12 cellular contexts compared by ENCODE assay signal in the genomic region with DNA sequence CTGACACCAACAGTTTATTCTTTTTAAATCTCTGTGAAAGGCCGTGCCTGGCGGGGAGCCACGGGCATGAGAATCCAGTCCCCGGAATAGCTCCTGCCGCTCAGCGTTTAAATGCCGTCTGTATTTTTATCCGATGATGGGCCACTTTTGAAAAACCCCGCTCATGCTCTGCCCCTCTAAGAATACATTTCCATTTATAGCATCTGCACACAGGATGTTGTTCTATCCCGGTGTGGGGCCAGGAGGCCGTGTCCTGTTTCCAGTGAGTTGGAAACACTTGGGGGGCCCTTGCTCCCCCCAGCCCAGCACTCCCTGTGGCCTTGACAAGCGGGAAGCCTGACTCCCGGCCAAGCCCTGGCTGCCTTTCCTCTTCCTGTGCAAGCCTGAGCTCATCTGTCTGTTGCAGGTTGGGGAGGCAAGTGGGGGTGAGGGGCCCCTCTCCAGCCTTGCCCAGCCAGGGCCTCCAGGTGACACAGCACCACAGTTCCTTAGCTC. TPM values are rescaled to one million over a fixed set of nuclear protein-coding genes. Genes with fewer than 3 reads are reported as not detected.
DNase-seq lines count a peak whose midpoint lies in the region; ATAC-seq and TF ChIP-seq lines count a peak whose summit lies in the region.
"Had no signal": no experiment of that assay in that cellular context is flagged by ENCODE, and none has a peak within 500 bp of the region (broad histone marks: within the 10 kb centered on the region; RNA-seq: fewer than 3 reads in every experiment).

No MANE protein-coding gene starts in this region.

- H3K23ac ChIP-seq in H9 (ENCODE audit: insufficient read length, low read depth, low read length) = no peak overlapping the region

- H3K27ac Mint-ChIP-seq in H9 = peak overlapping the region; percentile 42 to 72 (median 59); a peak in 5 of 7 replicates
- H3K27ac Mint-ChIP-seq in CD8-positive, alpha-beta T cell = no peak overlapping the region

- H3K9ac ChIP-seq in H9 (ENCODE audit: extremely low read depth, insufficient read length, low read length) (no peak overlapping the region), skeletal muscle tissue (ENCODE audit: low read depth in 1 of 3, low read length in 3 of 3) (peak overlapping the region; percentile 75 to 85 (median 85))

- H4K8ac ChIP-seq in H9 (replicated peaks; ENCODE audit: insufficient read length, low read depth, low read length) = no peak overlapping the region

- peak overlapping the region in 1 of 2 experiments; percentile 40; a peak in 2 of 5 replicates for H3K4me3 Mint-ChIP-seq in H9
- no peak overlapping the region for H3K4me3 Mint-ChIP-seq in activated T-cell treated with anti-CD3 and anti-CD28 coated beads, Interleukin-2, amount 50 U/mL, for 4 hours
- H3K4me3 Mint-ChIP-seq in CD8-positive, alpha-beta T cell = no peak overlapping the region
- H3K4me3 Mint-ChIP-seq: naive thymus-derived CD8-positive, alpha-beta T cell had no signal

- no peaks in the 10 kb centered on the region for H3K9me3 Mint-ChIP-seq in H9
- H3K9me3 Mint-ChIP-seq in activated T-cell treated with anti-CD3 and anti-CD28 coated beads, Interleukin-2, amount 50 U/mL, for 4 hours = no peaks in the 10 kb centered on the region
- no peaks in the 10 kb centered on the region for H3K9me3 Mint-ChIP-seq in CD8-positive, alpha-beta T cell
- H3K9me3 Mint-ChIP-seq: naive thymus-derived CD8-positive, alpha-beta T cell had no signal

- H3K36me3 Mint-ChIP-seq in H9 (ENCODE audit: insufficient read depth in 1 of 3, low read depth in 3 of 3) = peaks cover 0 to 2% (median 0%) of the 10 kb centered on the region in 3 experiments; a peak in 1 of 7 replicates
- H3K36me3 Mint-ChIP-seq in activated T-cell treated with anti-CD3 and anti-CD28 coated beads, Interleukin-2, amount 50 U/mL, for 4 hours (ENCODE audit: insufficient read depth) = no peaks in the 10 kb centered on the region
- peaks cover 12% of the 10 kb centered on the region for H3K36me3 Mint-ChIP-seq in CD8-positive, alpha-beta T cell

- intact Hi-C loops in CD8-positive, alpha-beta T cell (cut with DNase I, micrococcal nuclease) = no loop called here

- H2AFZ ChIP-seq in H9 (ENCODE audit: low read length) = no peak overlapping the region

- no peak overlapping the region for H3K56ac ChIP-seq in H9 (ENCODE audit: insufficient read length, low read depth, low read length)

- ATAC-seq in left lobe of liver = peak; percentile 1
- no peak for ATAC-seq in activated T-cell treated with anti-CD3 and anti-CD28 coated beads, Interleukin-2, amount 50 U/mL, for 4 hours
- ATAC-seq in CD8-positive, alpha-beta T cell = no peak
- ATAC-seq: K562; naive thymus-derived CD8-positive, alpha-beta T cell had no signal

- H3K4me1 ChIP-seq in H9 (ENCODE audit: insufficient read depth, low read length) (no peaks in the 10 kb centered on the region; the same call in none of the 2 replicates), skeletal muscle tissue (ENCODE audit: control insufficient read depth in 3 of 3, insufficient read depth in 3 of 3, low read length in 3 of 3) (peaks cover 66 to 73% (median 67%) of the 10 kb centered on the region in 3 donors)
- H3K4me1 ChIP-seq in CD8-positive, alpha-beta T cell (ENCODE audit: insufficient read depth, low read length) = peaks cover 12% of the 10 kb centered on the region

- H3K4me1 Mint-ChIP-seq in H9 = peaks cover 12 to 21% of the 10 kb centered on the region in 2 experiments; a peak in 3 of 4 replicates
- peaks cover 18% of the 10 kb centered on the region for H3K4me1 Mint-ChIP-seq in activated T-cell treated with anti-CD3 and anti-CD28 coated beads, Interleukin-2, amount 50 U/mL, for 4 hours (ENCODE audit: low read depth)
- peaks cover 38% of the 10 kb centered on the region for H3K4me1 Mint-ChIP-seq in CD8-positive, alpha-beta T cell (ENCODE audit: low read depth)

- CTCF ChIA-PET in CD8-positive, alpha-beta T cell (lab: Charles Lee) = interaction anchor here (2.6 kb wide), 1 partner anchor 59 kb away, joined by 9 read pairs; no protein-coding TSS in a partner anchor

- H2BK20ac ChIP-seq in H9 (ENCODE audit: low read depth, low read length, poor library complexity, severe bottlenecking) = no peak overlapping the region

- TF ChIP-seq CTCF in H9 (conservative IDR thresholded peaks at IDR 0.05) = no peak
- no peak for TF ChIP-seq CTCF in CD8-positive, alpha-beta T cell (IDR thresholded peaks at IDR 0.05)

- H2AK5ac ChIP-seq in H9 (ENCODE audit: insufficient read length, low read length) = no peak overlapping the region

- H3K9me3 ChIP-seq in H9 (ENCODE audit: control insufficient read depth, low read depth, low read length) = no peaks in the 10 kb centered on the region
- H3K9me3 ChIP-seq in skeletal muscle tissue (ENCODE audit: control insufficient read depth in 3 of 3, low read length in 3 of 3) = no peaks in the 10 kb centered on the region
- no peaks in the 10 kb centered on the region for H3K9me3 ChIP-seq in CD8-positive, alpha-beta T cell (ENCODE audit: low read length)

- H3T11ph ChIP-seq in H9 (ENCODE audit: low read length) = no peak overlapping the region

- no peak overlapping the region for H3K4ac ChIP-seq in H9 (ENCODE audit: low read depth, low read length)

- H3K27ac ChIP-seq in H9 (ENCODE audit: insufficient read length, low read depth, low read length) (no peak overlapping the region), skeletal muscle tissue (ENCODE audit: low read depth, low read length) (peak overlapping the region; percentile 97)
- H3K27ac ChIP-seq in CD8-positive, alpha-beta T cell (ENCODE audit: low read depth, low read length) = no peak overlapping the region

- H4K20me1 ChIP-seq in H9 (ENCODE audit: control insufficient read depth, insufficient read depth, insufficient read length) = no peaks in the 10 kb centered on the region

- H3K4me3 ChIP-seq in skeletal muscle tissue (ENCODE audit: low read length in 3 of 3) = peak overlapping the region; percentile 24 to 68 (median 26)
- no peak overlapping the region for H3K4me3 ChIP-seq in CD8-positive, alpha-beta T cell (ENCODE audit: low read depth, low read length)
- H3K4me3 ChIP-seq: K562 had no signal

- H2BK120ac ChIP-seq in H9 (ENCODE audit: low read depth, low read length, poor library complexity, severe bottlenecking) = no peak overlapping the region

- H2BK15ac ChIP-seq in H9 (ENCODE audit: low read depth, low read length) = no peak overlapping the region

- H3K36me3 ChIP-seq in skeletal muscle tissue (ENCODE audit: control insufficient read depth in 3 of 3, insufficient read depth in 3 of 3, low read length in 3 of 3) = no peaks in the 10 kb centered on the region
- H3K36me3 ChIP-seq in CD8-positive, alpha-beta T cell (ENCODE audit: insufficient read depth, low read length) = no peaks in the 10 kb centered on the region

- no peak overlapping the region for H4K91ac ChIP-seq in H9 (ENCODE audit: insufficient read length, low read depth, low read length)

- H2BK5ac ChIP-seq in H9 (ENCODE audit: insufficient read length, low read length) = no peak overlapping the region

- peak overlapping the region; percentile 25; the same call in 1 of the 2 replicates for H3K14ac ChIP-seq in H9 (ENCODE audit: insufficient read depth, low read length)

- H3K23me2 ChIP-seq in H9 (ENCODE audit: insufficient read length, low read depth, low read length, poor library complexity, severe bottlenecking) = no peaks in the 10 kb centered on the region

- no peaks in the 10 kb centered on the region for H3K27me3 Mint-ChIP-seq in H9 (ENCODE audit: low read depth)
- H3K27me3 Mint-ChIP-seq in activated T-cell treated with anti-CD3 and anti-CD28 coated beads, Interleukin-2, amount 50 U/mL, for 4 hours (ENCODE audit: low read depth) = no peaks in the 10 kb centered on the region
- H3K27me3 Mint-ChIP-seq in CD8-positive, alpha-beta T cell (ENCODE audit: low read depth) = no peaks in the 10 kb centered on the region
- H3K27me3 Mint-ChIP-seq: naive thymus-derived CD8-positive, alpha-beta T cell had no signal

- peaks cover 5% of the 10 kb centered on the region for H3K79me1 ChIP-seq in H9 (ENCODE audit: insufficient read depth, low read depth, low read length, poor library complexity, severe bottlenecking)

- H3K79me2 ChIP-seq in H9 (ENCODE audit: insufficient read depth, low read length) = no peaks in the 10 kb centered on the region

- no CpG with 5 or more reads among the region's 13 CpGs for WGBS in H9 (ENCODE audit: extremely low coverage, insufficient read length, low lambda C conversion rate)

- H2BK12ac ChIP-seq in H9 (ENCODE audit: insufficient read length, low read depth, low read length) = no peak overlapping the region

- no peak overlapping the region for H3K18ac ChIP-seq in H9 (ENCODE audit: insufficient read length, low read depth, low read length)

- no peak overlapping the region for H4K5ac ChIP-seq in H9 (ENCODE audit: insufficient read length, low read depth, low read length)

- POLR2A ChIA-PET in CD8-positive, alpha-beta T cell (lab: Charles Lee) = interaction anchor here (1.3 kb wide), 1 partner anchor 102 kb away, joined by 3 read pairs; the partner anchor contains the start of gene DUSP1

- DNase-seq in H9 (no peak), dermis blood vessel endothelial cell (peak; percentile 94), left lobe of liver (ENCODE audit: low spot score) (no peak), GOT3 (lab: John Stamatoyannopoulos, UW) (no peak), DMS53 treated with DMSO at 0.1 percent for 48 hours (lab: John Stamatoyannopoulos, UW; ENCODE audit: unreplicated experiment) (no peak)
- no peak for DNase-seq in activated T-cell treated with anti-CD3 and anti-CD28 coated beads, Interleukin-2, amount 50 U/mL, for 4 hours
- DNase-seq in CD8-positive, alpha-beta T cell = no peak
- DNase-seq: activated naive CD4-positive, alpha-beta T cell treated with Interleukin-2 at 50 U/mL for 16 hours; DND-41 had no signal

- no peak overlapping the region for H3K4me2 ChIP-seq in H9 (ENCODE audit: insufficient read depth, insufficient read length, low read length)

- H3K27me3 ChIP-seq in H9 (ENCODE audit: insufficient read depth, low read length) = no peaks in the 10 kb centered on the region
- H3K27me3 ChIP-seq in skeletal muscle tissue (ENCODE audit: control insufficient read depth in 3 of 3, insufficient read depth in 3 of 3, low read length in 3 of 3) = no peaks in the 10 kb centered on the region
- no peaks in the 10 kb centered on the region for H3K27me3 ChIP-seq in CD8-positive, alpha-beta T cell (ENCODE audit: insufficient read depth, low read length)

RNA-seq across cellular contexts. Expression of gene ERGIC1, which starts 39.0 kb away (rescaled TPM):
- total RNA-seq in H9 (2021) = 74.2 and 77.0 TPM in 2 replicates
- total RNA-seq in dermis blood vessel endothelial cell = 64.0 and 137 TPM in 2 replicates
- total RNA-seq in left lobe of liver = 158 TPM
- 46.4 TPM for total RNA-seq in skeletal muscle tissue
- total RNA-seq in activated T-cell treated with anti-CD3 and anti-CD28 coated beads, Interleukin-2, amount 50 U/mL, for 4 hours = 10 to 100 TPM; 28.7 to 36.3 (median 32.1) TPM
- 10 to 100 TPM; 61.0 to 61.2 TPM for total RNA-seq in CD8-positive, alpha-beta T cell
